1 cellular context compared by ENCODE assay signal in the genomic region with DNA sequence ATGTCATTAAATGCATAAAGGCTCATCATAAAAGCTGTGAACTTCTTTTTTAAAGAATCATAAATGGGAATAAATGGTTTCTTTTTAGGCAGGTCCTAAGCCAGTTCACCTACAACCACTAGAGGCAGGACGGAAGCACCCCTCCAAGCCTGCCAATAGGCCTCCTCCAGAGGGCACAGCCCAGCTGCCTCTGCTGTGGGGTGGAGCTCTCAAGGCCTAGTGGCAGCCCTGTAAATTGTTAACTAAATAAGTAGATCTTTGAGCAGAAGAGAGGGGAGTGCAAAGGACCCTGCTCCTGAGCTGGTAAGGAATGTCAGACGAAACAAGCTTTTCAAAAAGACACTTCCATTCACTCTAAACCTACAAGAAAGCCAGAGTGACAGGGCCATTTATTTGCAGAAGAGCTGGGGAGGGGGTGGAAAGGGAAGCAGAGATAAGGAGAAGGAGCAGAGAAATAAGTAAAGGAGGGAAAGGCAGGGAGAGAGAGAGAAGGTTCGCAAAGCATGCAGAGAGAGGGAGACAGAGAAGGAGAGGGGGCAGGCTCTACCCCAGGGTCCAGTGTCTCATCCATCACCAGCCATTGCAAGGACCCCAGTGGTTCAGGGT.
TF ChIP-seq lines count a peak whose summit lies in the region.

No MANE protein-coding gene starts in this region.

TF ChIP-seq in K562, 482 proteins besides CTCF, POLR2A, EP300 and RAD21 (continued from another document):
- TF ChIP-seq, protein P1, sequence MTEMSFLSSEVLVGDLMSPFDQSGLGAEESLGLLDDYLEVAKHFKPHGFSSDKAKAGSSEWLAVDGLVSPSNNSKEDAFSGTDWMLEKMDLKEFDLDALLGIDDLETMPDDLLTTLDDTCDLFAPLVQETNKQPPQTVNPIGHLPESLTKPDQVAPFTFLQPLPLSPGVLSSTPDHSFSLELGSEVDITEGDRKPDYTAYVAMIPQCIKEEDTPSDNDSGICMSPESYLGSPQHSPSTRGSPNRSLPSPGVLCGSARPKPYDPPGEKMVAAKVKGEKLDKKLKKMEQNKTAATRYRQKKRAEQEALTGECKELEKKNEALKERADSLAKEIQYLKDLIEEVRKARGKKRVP (CRISPR knock-in tag; IDR thresholded peaks at IDR 0.05) = no peak
